ENCODE assay signal across 19 cellular contexts in genomic region chr18:51091270-51091669, GRCh38.
"Had no signal": no experiment of that assay in that cellular context is flagged by ENCODE, and none has a peak within 500 bp of the region (broad histone marks: within the 10 kb centered on the region; RNA-seq: fewer than 3 reads in every experiment).

No MANE protein-coding gene starts in this region.

- H3K4me3 ChIP-seq: colonic mucosa, heart left ventricle, sigmoid colon, stomach, thoracic aorta had no signal

- H3K4me1 ChIP-seq: colonic mucosa, heart left ventricle, stomach had no signal

- H3K4me3 Mint-ChIP-seq: naive thymus-derived CD4-positive, alpha-beta T cell; nephron progenitor cell had no signal

- H3K36me3 ChIP-seq: colonic mucosa, neutrophil, thoracic aorta had no signal

- H3K9me3 ChIP-seq: colonic mucosa, neutrophil, sigmoid colon had no signal

- DNase-seq: colonic mucosa; dermis blood vessel endothelial cell; erythroblast; heart left ventricle; hippocampal formation; kidney glomerular epithelial cell; mammary epithelial cell; naive thymus-derived CD4-positive, alpha-beta T cell; nephron progenitor cell; posterior cingulate gyrus; sigmoid colon; small intestine; stimulated activated CD4-positive, alpha-beta T cell treated with anti-CD3 and anti-CD28 coated beads, Interleukin-12 subunit alpha, Interleukin-12 subunit beta, amount 100 ng/mL, for 4 hours; stimulated activated naive CD4-positive, alpha-beta T cell; stomach; substantia nigra; trophoblast cell had no signal

- H3K27me3 ChIP-seq: colonic mucosa, heart left ventricle, sigmoid colon, stomach had no signal

- H3K4me1 Mint-ChIP-seq: naive thymus-derived CD4-positive, alpha-beta T cell had no signal

- H3K27ac ChIP-seq: colonic mucosa, heart left ventricle, neutrophil, sigmoid colon, stomach, thoracic aorta had no signal

- H3K27ac Mint-ChIP-seq: nephron progenitor cell had no signal

- ATAC-seq: heart left ventricle; naive thymus-derived CD4-positive, alpha-beta T cell had no signal
